ENCODE assay signal across 11 cellular contexts in the genomic region with DNA sequence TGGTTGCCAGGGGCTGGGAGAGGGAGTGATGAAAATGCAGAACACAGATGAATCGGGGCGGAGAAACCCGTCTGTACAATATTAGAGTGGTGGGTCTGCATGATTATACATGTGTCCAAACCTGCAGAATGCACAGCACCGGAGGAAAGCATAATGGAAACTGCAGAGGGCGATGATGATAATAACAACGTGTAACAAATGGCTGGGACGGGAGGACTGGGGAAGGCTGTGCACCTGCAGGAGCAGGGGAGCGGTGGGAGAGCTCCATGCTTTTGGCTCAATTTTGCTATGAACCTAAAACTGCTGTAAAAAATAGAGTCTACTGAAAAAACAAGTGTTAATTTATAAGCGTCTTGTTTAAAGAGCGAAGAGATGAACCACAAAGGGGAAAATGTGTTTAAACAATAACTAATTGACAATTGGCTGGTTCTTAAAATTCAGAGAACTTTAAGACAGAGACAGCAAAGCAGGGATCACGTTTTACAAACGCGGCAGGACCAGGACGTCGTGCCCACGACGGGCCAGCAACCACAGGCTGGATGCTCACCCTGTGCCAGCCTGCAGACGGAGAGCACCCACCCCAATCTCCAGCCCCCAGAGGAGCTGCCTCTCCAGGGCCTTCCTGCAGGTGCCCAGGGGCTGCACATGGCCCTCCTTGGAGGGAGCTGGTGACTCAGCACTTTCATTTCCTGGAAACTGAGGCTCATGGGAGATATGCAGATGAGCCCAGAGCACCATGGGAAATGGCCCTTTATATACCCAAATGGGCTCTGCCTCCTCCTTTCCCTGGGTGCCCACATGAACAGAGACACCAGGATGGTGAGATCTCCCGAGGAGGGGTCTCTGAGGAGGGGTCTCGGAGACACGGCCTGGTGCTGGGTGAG. TPM values are rescaled to one million over a fixed set of nuclear protein-coding genes. Genes with fewer than 3 reads are reported as not detected.
A peak's percentile ranks its signal among the peaks of the same experiment; 100 is the strongest.
DNase-seq lines count a peak whose midpoint lies in the region; ATAC-seq, FAIRE-seq and TF ChIP-seq lines count a peak whose summit lies in the region.
"Had no signal": no experiment of that assay in that cellular context is flagged by ENCODE, and none has a peak within 500 bp of the region (broad histone marks: within the 10 kb centered on the region; RNA-seq: fewer than 3 reads in every experiment).

Gene TEX19 (plus strand): TSS at position 781 of the 884 bp plus-strand sequence. CDS start 2,904 bp downstream, outside the sequence.

- H3K36me3 Mint-ChIP-seq in naive thymus-derived CD4-positive, alpha-beta T cell, result no peaks in the 10 kb centered on the region
- no peaks in the 10 kb centered on the region for H3K36me3 Mint-ChIP-seq in HFFc6 (ENCODE audit: low read depth)
- H3K36me3 Mint-ChIP-seq: activated CD4-positive, alpha-beta memory T cell treated with anti-CD3 and anti-CD28 coated beads for 36 hours; IgD-negative memory B cell had no signal

- TF ChIP-seq POLR2A in Raji (IDR thresholded peaks at IDR 0.05; ENCODE audit: insufficient read depth, low read depth, low read length), result peak; percentile 37; the same call in 1 of the 2 replicates

- WGBS in hepatocyte (ENCODE audit: low lambda C conversion rate, missing lambda C conversion rate), result 80% methylated on average over 21 of the region's 21 CpGs

- no peak within 1 kb of the TSS for H3K4me2 ChIP-seq in hepatocyte

- no peak for FAIRE-seq in urothelium cell line (lab: Jason Lieb, UNC)

- peak within 1 kb of the TSS in 5 of 10 donors; percentile 0 to 41 (median 7) for H3K4me3 Mint-ChIP-seq in naive thymus-derived CD4-positive, alpha-beta T cell
- no peak within 1 kb of the TSS for H3K4me3 Mint-ChIP-seq in HFFc6
- H3K4me3 Mint-ChIP-seq: activated CD4-positive, alpha-beta memory T cell treated with anti-CD3 and anti-CD28 coated beads for 36 hours; IgD-negative memory B cell had no signal

- H3K79me2 ChIP-seq in hepatocyte, result no peaks in the 10 kb centered on the region

- H3K36me3 ChIP-seq in naive thymus-derived CD4-positive, alpha-beta T cell (ENCODE audit: control insufficient read depth in 2 of 3, insufficient read depth in 3 of 3, low read length in 3 of 3), result no peaks in the 10 kb centered on the region
- H3K36me3 ChIP-seq in hepatocyte (replicated peaks; ENCODE audit: insufficient read depth, low read depth), result no peaks in the 10 kb centered on the region

- no peaks in the 10 kb centered on the region for H3K27me3 ChIP-seq in naive thymus-derived CD4-positive, alpha-beta T cell (ENCODE audit: control insufficient read depth in 2 of 2, insufficient read depth in 2 of 2, low read length in 2 of 2)
- H3K27me3 ChIP-seq in hepatocyte, result no peaks in the 10 kb centered on the region

- peak; percentile 73 for ATAC-seq in naive thymus-derived CD4-positive, alpha-beta T cell
- ATAC-seq: left ventricle myocardium superior had no signal

- H3K4me1 Mint-ChIP-seq in naive thymus-derived CD4-positive, alpha-beta T cell, result peaks cover 6 to 10% (median 8%) of the 10 kb centered on the region in 7 donors
- peaks cover 9% of the 10 kb centered on the region for H3K4me1 Mint-ChIP-seq in HFFc6 (ENCODE audit: low read depth)

- no peak within 1 kb of the TSS for H3K27ac ChIP-seq in naive thymus-derived CD4-positive, alpha-beta T cell (ENCODE audit: low read depth, low read length)
- no peak within 1 kb of the TSS for H3K27ac ChIP-seq in hepatocyte

- no peaks in the 10 kb centered on the region for H3K4me1 ChIP-seq in naive thymus-derived CD4-positive, alpha-beta T cell (ENCODE audit: control insufficient read depth in 2 of 2, insufficient read depth in 2 of 2, low read length in 2 of 2)
- peaks cover 9% of the 10 kb centered on the region for H3K4me1 ChIP-seq in hepatocyte (ENCODE audit: insufficient read depth)

- H4K20me1 ChIP-seq in hepatocyte (ENCODE audit: insufficient read depth, poor library complexity, severe bottlenecking), result no peaks in the 10 kb centered on the region

- POLR2A ChIA-PET in naive thymus-derived CD4-positive, alpha-beta T cell (lab: Charles Lee), result interaction anchor here (0.7 kb wide), 1 partner anchor 182 kb away, joined by 5 read pairs; no protein-coding TSS in a partner anchor

- no peaks in the 10 kb centered on the region for H3K9me3 Mint-ChIP-seq in naive thymus-derived CD4-positive, alpha-beta T cell
- H3K9me3 Mint-ChIP-seq in HFFc6, result no peaks in the 10 kb centered on the region
- H3K9me3 Mint-ChIP-seq: activated CD4-positive, alpha-beta memory T cell treated with anti-CD3 and anti-CD28 coated beads for 36 hours; IgD-negative memory B cell had no signal

- DNase-seq in NCI-H510A treated with DMSO at 0.1 percent for 48 hours (lab: John Stamatoyannopoulos, UW) (peak; percentile 30), NCI-H510A (lab: John Stamatoyannopoulos, UW) (no peak), urothelium cell line (ENCODE audit: low spot score) (no peak), hepatocyte (ENCODE audit: low spot score) (no peak), HFFc6 (no peak)
- no peak for DNase-seq in naive thymus-derived CD4-positive, alpha-beta T cell
- DNase-seq: activated CD4-positive, alpha-beta memory T cell treated with anti-CD3 and anti-CD28 coated beads for 36 hours; left ventricle myocardium superior had no signal

- no peak within 1 kb of the TSS for H2AFZ ChIP-seq in hepatocyte

- H3K27ac Mint-ChIP-seq in naive thymus-derived CD4-positive, alpha-beta T cell, result no peak within 1 kb of the TSS
- H3K27ac Mint-ChIP-seq in HFFc6, result no peak within 1 kb of the TSS
- H3K27ac Mint-ChIP-seq: activated CD4-positive, alpha-beta memory T cell treated with anti-CD3 and anti-CD28 coated beads for 36 hours had no signal

- CTCF ChIA-PET in naive thymus-derived CD4-positive, alpha-beta T cell (lab: Charles Lee), result no interaction called here

- TF ChIP-seq CTCF in hepatocyte (IDR thresholded peaks at IDR 0.05; ENCODE audit: poor library complexity) (no peak), HFFc6 (IDR thresholded peaks at IDR 0.05) (no peak)

- no peak within 1 kb of the TSS for H3K4me3 ChIP-seq in naive thymus-derived CD4-positive, alpha-beta T cell (ENCODE audit: low read length)
- no peak within 1 kb of the TSS for H3K4me3 ChIP-seq in hepatocyte

- no peaks in the 10 kb centered on the region for H3K9me2 ChIP-seq in hepatocyte (replicated peaks; ENCODE audit: insufficient read depth)

- intact Hi-C loops in naive thymus-derived CD4-positive, alpha-beta T cell (cut with micrococcal nuclease), result no loop called here

- no peaks in the 10 kb centered on the region for H3K9me3 ChIP-seq in naive thymus-derived CD4-positive, alpha-beta T cell (ENCODE audit: control insufficient read depth in 2 of 3, low read length in 3 of 3)
- no peaks in the 10 kb centered on the region for H3K9me3 ChIP-seq in hepatocyte (ENCODE audit: low read depth)

- no peak for TF ChIP-seq RAD21 in Ishikawa (IDR thresholded peaks at IDR 0.05; ENCODE audit: low read depth)

- TF ChIP-seq EP300 in Ishikawa (IDR thresholded peaks at IDR 0.05; ENCODE audit: borderline replicate concordance), result no peak

- H3K27me3 Mint-ChIP-seq in naive thymus-derived CD4-positive, alpha-beta T cell, result peaks cover 5 to 26% (median 13%) of the 10 kb centered on the region in 5 donors
- peaks cover 11% of the 10 kb centered on the region for H3K27me3 Mint-ChIP-seq in HFFc6 (ENCODE audit: insufficient read depth)

TF ChIP-seq in Ishikawa, 13 proteins besides CTCF, POLR2A, EP300 and RAD21:
- TF ChIP-seq MAX (IDR thresholded peaks at IDR 0.05) (peak; percentile 91), ZBTB7A (IDR thresholded peaks at IDR 0.05; ENCODE audit: low read depth) (peak; percentile 80), EGR1 (IDR thresholded peaks at IDR 0.05) (no peak)

RNA-seq across cellular contexts. Expression of gene TEX19, which starts in this region (rescaled TPM):
- total RNA-seq in naive thymus-derived CD4-positive, alpha-beta T cell, result not detected
- polyA plus RNA-seq in naive thymus-derived CD4-positive, alpha-beta T cell, result not detected
- total RNA-seq in hepatocyte, result not detected in 2 replicates
- not detected in 2 replicates for polyA plus RNA-seq in hepatocyte
- total RNA-seq in HFFc6 (2021; fragmentation: NEBNext Ultra II Directional; extraction: Animal tissue kit (Norgen Biotek cat#: 25700)), result under 1 TPM in 2 of 6 experiments, not detected in 4; 0.10 to 0.14 TPM
- total RNA-seq: activated CD4-positive, alpha-beta memory T cell treated with anti-CD3 and anti-CD28 coated beads for 36 hours; left ventricle myocardium superior had no signal

Comparison
In these comparisons a context has a peak if more than half of its experiments do, and no peak if none do; other contexts are left out.
1. Peak in ATAC-seq in naive thymus-derived CD4-positive, alpha-beta T cell; RNA of the gene not detected or under 1 TPM.